ENCODE assay signal across 13 cellular contexts in the genomic region with DNA sequence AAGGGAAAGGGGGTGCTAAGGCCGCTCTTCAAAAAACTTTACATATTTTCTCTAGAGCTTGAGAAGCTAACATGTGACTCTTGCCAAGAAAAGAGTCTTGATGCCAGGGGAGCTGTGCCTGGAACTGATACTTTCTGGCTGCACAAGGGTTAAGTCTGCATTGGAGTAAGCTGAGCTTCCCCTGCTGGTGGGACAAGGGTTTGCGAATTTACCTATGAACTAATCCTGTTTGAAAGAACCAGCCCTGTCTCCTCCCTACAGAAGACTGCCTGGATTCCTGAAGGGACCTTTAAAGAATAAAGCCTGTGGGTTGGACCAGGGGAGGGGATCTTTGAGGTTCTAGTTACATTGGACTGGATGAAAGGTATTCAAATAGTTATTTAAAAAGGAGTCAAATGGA. TPM values are rescaled to one million over a fixed set of nuclear protein-coding genes. Genes with fewer than 3 reads are reported as not detected.
A peak's percentile ranks its signal among the peaks of the same experiment; 100 is the strongest.
DNase-seq lines count a peak whose midpoint lies in the region; ATAC-seq and TF ChIP-seq lines count a peak whose summit lies in the region.
"Had no signal": no experiment of that assay in that cellular context is flagged by ENCODE, and none has a peak within 500 bp of the region (broad histone marks: within the 10 kb centered on the region; RNA-seq: fewer than 3 reads in every experiment).

No MANE protein-coding gene starts in this region.

- H2AFZ ChIP-seq in OCI-LY3 (ENCODE audit: low read depth, low read length) (no peak overlapping the region), fibroblast of lung (ENCODE audit: low read length) (no peak overlapping the region), Karpas-422 (ENCODE audit: low read length) (no peak overlapping the region)

- H3K27ac ChIP-seq in OCI-LY3 (ENCODE audit: low read length) = no peak overlapping the region
- H3K27ac ChIP-seq in fibroblast of lung (ENCODE audit: insufficient read depth, low read length) = no peak overlapping the region
- H3K27ac ChIP-seq in Karpas-422 (ENCODE audit: low read length) = no peak overlapping the region
- H3K27ac ChIP-seq: transverse colon had no signal

- H3K4me3 ChIP-seq in OCI-LY3 (ENCODE audit: low read length) = no peak overlapping the region
- no peak overlapping the region for H3K4me3 ChIP-seq in fibroblast of lung (replicated peaks in 1 of 4; ENCODE audit: control extremely low read depth in 1 of 4, insufficient read depth in 1 of 4, low read depth in 3 of 4, low read length in 4 of 4)
- no peak overlapping the region for H3K4me3 ChIP-seq in Karpas-422 (ENCODE audit: low read length)
- H3K4me3 ChIP-seq: transverse colon had no signal

- no peaks in the 10 kb centered on the region for H3K9me3 ChIP-seq in OCI-LY3 (ENCODE audit: insufficient read depth, low read length)
- H3K9me3 ChIP-seq in fibroblast of lung (ENCODE audit: control insufficient read depth, insufficient read depth, low read depth, low read length) = no peaks in the 10 kb centered on the region
- peaks cover 3% of the 10 kb centered on the region; the same call in 1 of the 2 replicates for H3K9me3 ChIP-seq in Karpas-422 (ENCODE audit: low read length)
- H3K9me3 ChIP-seq: transverse colon had no signal

- H3K4me2 ChIP-seq in OCI-LY3 (ENCODE audit: low read length) = no peak overlapping the region
- no peak overlapping the region for H3K4me2 ChIP-seq in fibroblast of lung (ENCODE audit: extremely low read depth, insufficient read depth, low read length)
- H3K4me2 ChIP-seq in Karpas-422 (ENCODE audit: low read depth, low read length, poor library complexity, severe bottlenecking) = no peak overlapping the region

- TF ChIP-seq CTCF in OCI-LY3 (IDR thresholded peaks at IDR 0.05; ENCODE audit: low read depth, low read length) = peak; percentile 67
- TF ChIP-seq CTCF in fibroblast of lung (conservative IDR thresholded peaks at IDR 0.05 in 1 of 2, IDR thresholded peaks at IDR 0.05 in 1 of 2; ENCODE audit: low read depth in 1 of 2, low read length in 2 of 2) = peak; percentile 19 to 21

- H3K9me2 ChIP-seq in Karpas-422 (replicated peaks; ENCODE audit: insufficient read depth, low read length) = no peaks in the 10 kb centered on the region

- H3K79me2 ChIP-seq in OCI-LY3 (ENCODE audit: low read length) (no peaks in the 10 kb centered on the region), fibroblast of lung (ENCODE audit: control insufficient read depth, insufficient read depth, low read length) (no peaks in the 10 kb centered on the region), Karpas-422 (ENCODE audit: low read length) (no peaks in the 10 kb centered on the region)

- H4K20me1 ChIP-seq in OCI-LY3 (ENCODE audit: insufficient read depth, low read length) (no peaks in the 10 kb centered on the region), fibroblast of lung (ENCODE audit: control insufficient read depth, extremely low read depth, insufficient read depth, low read length) (no peaks in the 10 kb centered on the region), Karpas-422 (ENCODE audit: insufficient read depth, low read depth, low read length) (no peaks in the 10 kb centered on the region)

- in situ Hi-C loops in ACHN (cut with HindIII; ENCODE audit: low pct_ligation_motif_present, low pct_unique_long_range_greater_than_20kb, low sequenced_read_pairs) = no loop called here

- no peak for ATAC-seq in HG03025 (IDR thresholded peaks at IDR 0.05; ENCODE audit: low FRiP score, unreplicated experiment)
- ATAC-seq: CD8-positive, alpha-beta T cell; naive thymus-derived CD8-positive, alpha-beta T cell had no signal

- H3K9ac ChIP-seq in OCI-LY3 (ENCODE audit: low read length) (no peak overlapping the region), fibroblast of lung (ENCODE audit: insufficient read depth, low read length) (no peak overlapping the region), Karpas-422 (ENCODE audit: low read length) (no peak overlapping the region)

- H3K36me3 ChIP-seq in OCI-LY3 (replicated peaks; ENCODE audit: low read depth, low read length) (peaks cover 3% of the 10 kb centered on the region), fibroblast of lung (ENCODE audit: control insufficient read depth, insufficient read depth, low read length) (no peaks in the 10 kb centered on the region), Karpas-422 (ENCODE audit: insufficient read depth, low read length) (no peaks in the 10 kb centered on the region)
- H3K36me3 ChIP-seq: transverse colon had no signal

- intact Hi-C loops in head of caudate nucleus (cut with DNase I) = no loop called here

- H3K27me3 ChIP-seq in OCI-LY3 (ENCODE audit: low read depth, low read length) = no peaks in the 10 kb centered on the region
- H3K27me3 ChIP-seq in fibroblast of lung (ENCODE audit: control insufficient read depth, insufficient read depth, low read length) = no peaks in the 10 kb centered on the region
- no peaks in the 10 kb centered on the region for H3K27me3 ChIP-seq in Karpas-422 (ENCODE audit: low read length)
- H3K27me3 ChIP-seq: transverse colon had no signal

- H3K4me1 ChIP-seq in OCI-LY3 (ENCODE audit: low read length) (peaks cover 20% of the 10 kb centered on the region), fibroblast of lung (ENCODE audit: control insufficient read depth, extremely low read depth, insufficient read depth, low read length) (no peaks in the 10 kb centered on the region), Karpas-422 (ENCODE audit: low read length) (no peaks in the 10 kb centered on the region)
- H3K4me1 ChIP-seq: transverse colon had no signal

- DNase-seq in ACHN = peak; percentile 8
- peak; percentile 14 for DNase-seq in ELR (ENCODE audit: low read depth)
- no peak for DNase-seq in fibroblast of lung (ENCODE audit: low read depth in 2 of 2)
- DNase-seq in Karpas-422 = no peak
- DNase-seq in activated CD4-positive, alpha-beta T cell treated with anti-CD3 and anti-CD28 coated beads for 1 hour = no peak
- DNase-seq in head of caudate nucleus = no peak
- DNase-seq: CD8-positive, alpha-beta T cell; naive thymus-derived CD8-positive, alpha-beta T cell; NCI-H1092 treated with DMSO at 0.1 percent for 48 hours; NCI-H526 treated with DMSO at 0.1 percent for 48 hours; transverse colon had no signal

RNA-seq across cellular contexts. Expression of gene EPHA3, which starts 58.3 kb away (rescaled TPM):
- total RNA-seq in fibroblast of lung = 0.26 and 0.99 TPM in 2 replicates
- 0.09 and 0.23 TPM in 2 replicates for polyA plus RNA-seq in fibroblast of lung
- 0.07 and 0.12 TPM in 2 replicates for polyA plus RNA-seq in fibroblast of lung (2012)
- polyA minus RNA-seq in fibroblast of lung (ENCODE audit: low replicate concordance) = 0.59 TPM in 1 of 2 replicates, not detected in the other
- not detected in 2 replicates for total RNA-seq in Karpas-422 (2014; rRNA removed; shearing (Covaris generic); ENCODE audit: low replicate concordance)
- total RNA-seq: CD8-positive, alpha-beta T cell; naive thymus-derived CD8-positive, alpha-beta T cell had no signal
- polyA plus RNA-seq: naive thymus-derived CD8-positive, alpha-beta T cell had no signal

Comparison
In these comparisons a context has a peak if more than half of its experiments do, and no peak if none do; other contexts are left out.
1. DNase-seq: peak in ACHN (single experiment) and ELR (single experiment); none in fibroblast of lung (0 of 2), Karpas-422 (single experiment), activated CD4-positive, alpha-beta T cell treated with anti-CD3 and anti-CD28 coated beads for 1 hour (single experiment) and head of caudate nucleus (0 of 42).